In the genomic region with DNA sequence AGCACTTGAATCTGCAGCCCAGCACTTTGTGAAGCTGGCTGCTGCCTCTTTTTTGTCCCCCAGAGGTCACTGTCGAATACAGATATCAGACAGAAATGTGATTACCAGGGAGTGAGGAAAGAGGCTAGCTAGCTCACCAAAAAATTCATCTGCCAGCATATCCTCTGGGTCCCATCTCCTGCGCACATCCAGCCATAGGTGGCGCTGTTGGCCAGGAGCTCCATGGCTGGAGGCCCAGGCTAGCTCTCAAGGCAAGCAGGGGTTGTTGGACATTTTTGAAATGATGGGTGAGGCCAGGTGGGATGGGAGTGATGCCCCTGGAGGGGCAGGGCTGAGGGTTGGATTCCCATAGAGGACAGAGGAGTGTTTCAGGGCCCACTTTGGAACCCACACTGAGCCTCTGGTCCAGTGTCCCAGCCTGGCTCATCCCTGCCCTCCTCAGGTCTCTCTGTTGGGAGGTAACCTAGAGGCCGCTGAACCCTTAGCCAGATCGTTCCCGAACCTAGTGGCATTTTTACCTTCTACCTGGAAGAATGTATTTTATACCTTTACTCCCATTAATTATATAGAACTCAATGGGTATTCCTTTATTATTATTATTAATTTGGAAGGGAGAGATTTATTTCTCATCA, we compare ENCODE assay signal across 9 cellular contexts. TPM values are rescaled to one million over a fixed set of nuclear protein-coding genes. Genes with fewer than 3 reads are reported as not detected.
DNase-seq lines count a peak whose midpoint lies in the region; ATAC-seq and TF ChIP-seq lines count a peak whose summit lies in the region.
"Had no signal": no experiment of that assay in that cellular context is flagged by ENCODE, and none has a peak within 500 bp of the region (broad histone marks: within the 10 kb centered on the region; RNA-seq: fewer than 3 reads in every experiment).

No MANE protein-coding gene starts in this region.

- H3K27ac Mint-ChIP-seq in HFFc6, result no peak overlapping the region
- H3K27ac Mint-ChIP-seq: dendritic cell treated with granulocyte-macrophage colony-stimulating factor and Interleukin-4, amounts not matched to agents 40 ng/mL and 50 ng/mL, for 4 days had no signal

- H3K27me3 ChIP-seq in kidney epithelial cell (ENCODE audit: control insufficient read depth, insufficient read depth, low read length), result no peaks in the 10 kb centered on the region

- H3K4me1 Mint-ChIP-seq in HFFc6 (ENCODE audit: low read depth), result no peaks in the 10 kb centered on the region

- H3K9me3 Mint-ChIP-seq in HFFc6, result no peaks in the 10 kb centered on the region
- H3K9me3 Mint-ChIP-seq: dendritic cell treated with granulocyte-macrophage colony-stimulating factor and Interleukin-4, amounts not matched to agents 40 ng/mL and 50 ng/mL, for 4 days had no signal

- H3K36me3 ChIP-seq in kidney epithelial cell (ENCODE audit: control insufficient read depth, insufficient read depth, low read length), result no peaks in the 10 kb centered on the region

- H3K4me3 ChIP-seq in cardiac fibroblast (replicated peaks in 1 of 2; ENCODE audit: low read depth in 2 of 2, low read length in 2 of 2) (no peak overlapping the region), kidney epithelial cell (ENCODE audit: low read depth, low read length) (no peak overlapping the region)

- peaks cover 3% of the 10 kb centered on the region for H3K27me3 Mint-ChIP-seq in HFFc6 (ENCODE audit: insufficient read depth)
- H3K27me3 Mint-ChIP-seq: dendritic cell treated with granulocyte-macrophage colony-stimulating factor and Interleukin-4, amounts not matched to agents 40 ng/mL and 50 ng/mL, for 4 days had no signal

- H3K4me3 Mint-ChIP-seq in HFFc6, result no peak overlapping the region
- H3K4me3 Mint-ChIP-seq: dendritic cell treated with granulocyte-macrophage colony-stimulating factor and Interleukin-4, amounts not matched to agents 40 ng/mL and 50 ng/mL, for 4 days had no signal

- DNase-seq in DMS153 (lab: John Stamatoyannopoulos, UW) (peak; percentile 59), HFFc6 (peak; percentile 82), NCI-H2227 (lab: John Stamatoyannopoulos, UW; ENCODE audit: unreplicated experiment) (peak; percentile 81), cardiac fibroblast (ENCODE audit: low read depth in 2 of 2) (peak; percentile 76 to 80), kidney epithelial cell (ENCODE audit: low read depth) (no peak)
- DNase-seq in activated CD4-positive, CD25-positive, alpha-beta regulatory T cell (lab: John Stamatoyannopoulos, UW), result peak; percentile 21 to 50 (median 40)
- DNase-seq in stimulated activated CD4-positive, alpha-beta T cell treated with anti-CD3 and anti-CD28 coated beads, Interleukin-2, amount 100 ng/mL, for 4 hours (ENCODE audit: low read depth), result peak; percentile 33

- peaks cover 8% of the 10 kb centered on the region; the same call in 1 of the 2 replicates for H3K36me3 Mint-ChIP-seq in HFFc6 (ENCODE audit: low read depth)

- no peak for ATAC-seq in GM21390 (IDR thresholded peaks at IDR 0.05; ENCODE audit: unreplicated experiment)

- TF ChIP-seq CTCF in HFFc6 (IDR thresholded peaks at IDR 0.05) (peak; percentile 99), cardiac fibroblast (IDR thresholded peaks at IDR 0.05; ENCODE audit: low read depth, low read length) (peak; percentile 97), kidney epithelial cell (IDR thresholded peaks at IDR 0.05; ENCODE audit: insufficient read depth, low read length, poor library complexity, severe bottlenecking) (peak; percentile 90)

RNA-seq across cellular contexts. Expression of gene DPCD, which starts 14.8 kb away (rescaled TPM):
- total RNA-seq in HFFc6 (2021; fragmentation: NEBNext Ultra II Directional; extraction: Animal tissue kit (Norgen Biotek cat#: 25700)), result 10 to 100 TPM; 30.6 to 36.1 (median 32.5) TPM
- total RNA-seq in kidney epithelial cell, result 29.6 and 51.4 TPM in 2 replicates

RNA-seq across cellular contexts. Expression of gene POLL, which starts 14.8 kb away (rescaled TPM):
- 10 to 100 TPM; 19.3 to 20.9 (median 19.7) TPM for total RNA-seq in HFFc6 (2021; fragmentation: NEBNext Ultra II Directional; extraction: Animal tissue kit (Norgen Biotek cat#: 25700))
- total RNA-seq in kidney epithelial cell, result 24.0 and 32.2 TPM in 2 replicates
